Comparison of ENCODE assay signal across 17 cellular contexts in genomic region chr13:44210525-44210924, GRCh38.
"Had no signal": no experiment of that assay in that cellular context is flagged by ENCODE, and none has a peak within 500 bp of the region (broad histone marks: within the 10 kb centered on the region; RNA-seq: fewer than 3 reads in every experiment).

No MANE protein-coding gene starts in this region.

- H3K9ac ChIP-seq: parathyroid adenoma had no signal

- H3K27me3 ChIP-seq: upper lobe of left lung had no signal

- H2AFZ ChIP-seq: parathyroid adenoma had no signal

- H3K36me3 ChIP-seq: left ventricle myocardium inferior, upper lobe of left lung had no signal

- H3K4me1 ChIP-seq: left ventricle myocardium inferior, parathyroid adenoma had no signal

- H3K4me3 ChIP-seq: coronary artery, left ventricle myocardium inferior, upper lobe of left lung had no signal

- ATAC-seq: activated CD4-positive, alpha-beta T cell treated with anti-CD3 and anti-CD28 coated beads for 36 hours; activated CD8-positive, alpha-beta memory T cell treated with anti-CD3 and anti-CD28 coated beads, Interleukin-2, amount 10 ng/mL, durations not matched to agents 7 days and 5 days; activated CD8-positive, alpha-beta T cell treated with anti-CD3 and anti-CD28 coated beads, Interleukin-2, amount 10 ng/mL, durations not matched to agents 7 days and 5 days; activated naive CD8-positive, alpha-beta T cell treated with anti-CD3 and anti-CD28 coated beads, Interleukin-2, amount 50 U/mL, for 24 hours; foreskin keratinocyte; naive thymus-derived CD4-positive, alpha-beta T cell had no signal

- DNase-seq: activated CD4-positive, alpha-beta T cell treated with anti-CD3 and anti-CD28 coated beads for 36 hours; activated CD4-positive, CD25-positive, alpha-beta regulatory T cell; activated CD8-positive, alpha-beta memory T cell treated with anti-CD3 and anti-CD28 coated beads, Interleukin-2, amount 10 ng/mL, durations not matched to agents 7 days and 5 days; activated CD8-positive, alpha-beta T cell treated with anti-CD3 and anti-CD28 coated beads, Interleukin-2, amount 10 ng/mL, durations not matched to agents 7 days and 5 days; activated naive CD8-positive, alpha-beta T cell treated with anti-CD3 and anti-CD28 coated beads, Interleukin-2, amount 50 U/mL, for 24 hours; activated T-cell treated with anti-CD3 and anti-CD28 coated beads, Interleukin-2, amount 50 U/mL, for 48 hours; cerebellar nuclear complex; foreskin keratinocyte; kidney glomerular epithelial cell; left ventricle myocardium inferior; naive thymus-derived CD4-positive, alpha-beta T cell; right cardiac atrium; stimulated activated CD4-positive, alpha-beta T cell treated with anti-CD3 and anti-CD28 coated beads, Interleukin-2, amount 100 ng/mL, for 48 hours; stimulated activated naive CD4-positive, alpha-beta T cell treated with Interleukin-2 at 50 U/mL for 16 hours; upper lobe of left lung had no signal

- H3K27ac ChIP-seq: coronary artery, foreskin keratinocyte, parathyroid adenoma, upper lobe of left lung had no signal

- H3K9me3 ChIP-seq: upper lobe of left lung had no signal

- H3K79me2 ChIP-seq: parathyroid adenoma had no signal
